1 cellular context compared by ENCODE assay signal in genomic region chr2:173948827-173949226, GRCh38.
TF ChIP-seq lines count a peak whose summit lies in the region.

No MANE protein-coding gene starts in this region.

TF ChIP-seq in IMR-90, 13 proteins besides CTCF, POLR2A, EP300 and RAD21:
- no peak for TF ChIP-seq MAZ (IDR thresholded peaks at IDR 0.05; ENCODE audit: borderline replicate concordance, low read depth, low read length)
- no peak for TF ChIP-seq RFX5 (IDR thresholded peaks at IDR 0.05; ENCODE audit: low read depth, low read length)
- TF ChIP-seq CEBPB (IDR thresholded peaks at IDR 0.05; ENCODE audit: low read depth, low read length) = peak; percentile 78
- TF ChIP-seq CHD1 (IDR thresholded peaks at IDR 0.05; ENCODE audit: low read depth, low read length) = no peak
- no peak for TF ChIP-seq BHLHE40 (IDR thresholded peaks at IDR 0.05; ENCODE audit: low read depth, low read length)
- no peak for TF ChIP-seq NFE2L2 (IDR thresholded peaks at IDR 0.05; ENCODE audit: low read depth, low read length)
- no peak for TF ChIP-seq MAFK (IDR thresholded peaks at IDR 0.05; ENCODE audit: low read depth, low read length)
